Comparison of ENCODE assay signal across 8 cellular contexts in genomic region chrX:48476919-48477318, GRCh38. TPM values are rescaled to one million over a fixed set of nuclear protein-coding genes. Genes with fewer than 3 reads are reported as not detected.
DNase-seq lines count a peak whose midpoint lies in the region; ATAC-seq and TF ChIP-seq lines count a peak whose summit lies in the region.

No MANE protein-coding gene starts in this region.

- WGBS in heart right ventricle, 2 donors, result 64 to 73% methylated on average over 4 of the region's 4 CpGs
- WGBS in mesenchymal stem cell, result 51% methylated on average over 4 of the region's 4 CpGs

- H3K27me3 ChIP-seq in heart right ventricle (no peaks in the 10 kb centered on the region), mesenchymal stem cell (ENCODE audit: control insufficient read depth in 1 of 2, insufficient read depth in 1 of 2, low read length in 2 of 2) (no peaks in the 10 kb centered on the region), vagina (no peaks in the 10 kb centered on the region)

- DNase-seq in heart right ventricle, result no peak
- DNase-seq in Right ventricle myocardium superior, result no peak
- DNase-seq in mesenchymal stem cell, result no peak
- DNase-seq in vagina (ENCODE audit: extremely low spot score in 2 of 2), result no peak
- DNase-seq in NCI-H1694 treated with DMSO at 0.1 percent for 48 hours (lab: John Stamatoyannopoulos, UW), result no peak
- DNase-seq in UCSD-AML1 (lab: John Stamatoyannopoulos, UW; ENCODE audit: unreplicated experiment), result no peak

- peaks cover 0 to 15% (median 0%) of the 10 kb centered on the region in 9 donors for H3K4me1 ChIP-seq in heart right ventricle
- H3K4me1 ChIP-seq in mesenchymal stem cell (ENCODE audit: control insufficient read depth, insufficient read depth, low read depth, low read length), result peaks cover 24% of the 10 kb centered on the region
- peaks cover 8% of the 10 kb centered on the region for H3K4me1 ChIP-seq in vagina

- TF ChIP-seq CTCF in heart right ventricle (IDR thresholded peaks at IDR 0.05) (no peak), brain (conservative IDR thresholded peaks at IDR 0.05) (no peak), vagina (IDR thresholded peaks at IDR 0.05) (no peak)

- H3K4me3 ChIP-seq in heart right ventricle, result peak overlapping the region; percentile 28 to 86 (median 72)
- peak overlapping the region in 1 of 2 experiments; percentile 85 for H3K4me3 ChIP-seq in mesenchymal stem cell (ENCODE audit: insufficient read depth in 1 of 2, low read depth in 1 of 2, low read length in 2 of 2)
- H3K4me3 ChIP-seq in vagina, result peak overlapping the region; percentile 70

- peak overlapping the region; percentile 5 to 97 (median 92) for H3K27ac Mint-ChIP-seq in brain

- H3K4me1 Mint-ChIP-seq in brain, result peaks cover 30% of the 10 kb centered on the region

- H3K18ac ChIP-seq in mesenchymal stem cell (ENCODE audit: low read depth in 1 of 2, low read length in 2 of 2), result no peak overlapping the region

- H3K9me3 Mint-ChIP-seq in brain, result peaks cover 0 to 14% (median 0%) of the 10 kb centered on the region in 5 experiments

- no peak overlapping the region for H2BK120ac ChIP-seq in mesenchymal stem cell (ENCODE audit: low read depth, low read length)

- H2BK15ac ChIP-seq in mesenchymal stem cell (ENCODE audit: low read depth, poor library complexity, severe bottlenecking), result no peak overlapping the region

- H2AK5ac ChIP-seq in mesenchymal stem cell (ENCODE audit: low read length, severe bottlenecking), result no peak overlapping the region

- H3K27ac ChIP-seq in heart right ventricle, result peak overlapping the region in 4 of 10 donors; percentile 84 to 90 (median 86)
- no peak overlapping the region for H3K27ac ChIP-seq in mesenchymal stem cell (ENCODE audit: low read length, poor library complexity, severe bottlenecking)
- peak overlapping the region; percentile 80 for H3K27ac ChIP-seq in vagina

- H3K4me3 Mint-ChIP-seq in brain, result peak overlapping the region; percentile 84 to 92 (median 87)

- H2BK5ac ChIP-seq in mesenchymal stem cell (ENCODE audit: low read depth, low read length, poor library complexity, severe bottlenecking), result no peak overlapping the region

- H3K4me2 ChIP-seq in mesenchymal stem cell (ENCODE audit: low read length, poor library complexity, severe bottlenecking), result peak overlapping the region; percentile 66

- peak overlapping the region; percentile 93 for H3K9ac ChIP-seq in mesenchymal stem cell (ENCODE audit: low read length)

- H3K9me3 ChIP-seq in heart right ventricle (no peaks in the 10 kb centered on the region), mesenchymal stem cell (ENCODE audit: control insufficient read depth, low read length) (no peaks in the 10 kb centered on the region), vagina (no peaks in the 10 kb centered on the region)

- H4K8ac ChIP-seq in mesenchymal stem cell (ENCODE audit: low read length), result no peak overlapping the region

- no peak for TF ChIP-seq POLR2A in vagina (IDR thresholded peaks at IDR 0.05)

- H3K36me3 ChIP-seq in heart right ventricle (peaks cover 0 to 18% (median 0%) of the 10 kb centered on the region in 9 donors), mesenchymal stem cell (ENCODE audit: control insufficient read depth in 1 of 2, insufficient read depth in 2 of 2, low read depth in 1 of 2, low read length in 2 of 2) (peaks cover 18 to 25% of the 10 kb centered on the region in 2 experiments), vagina (no peaks in the 10 kb centered on the region)

- H3K4ac ChIP-seq in mesenchymal stem cell (ENCODE audit: low read depth in 1 of 2, low read length in 2 of 2), result no peak overlapping the region

- ATAC-seq in heart right ventricle (no peak), Right ventricle myocardium superior (ENCODE audit: poor library complexity) (no peak), HG03097 (IDR thresholded peaks at IDR 0.05; ENCODE audit: low FRiP score, unreplicated experiment) (no peak)

- H3K27me3 Mint-ChIP-seq in brain, result peaks cover 2% of the 10 kb centered on the region

- no peak overlapping the region for H2BK12ac ChIP-seq in mesenchymal stem cell (ENCODE audit: low read length in 2 of 2)

- peaks cover 5% of the 10 kb centered on the region for H3K79me1 ChIP-seq in mesenchymal stem cell (replicated peaks; ENCODE audit: low read length, poor library complexity, severe bottlenecking)

- peaks cover 26% of the 10 kb centered on the region for H3K36me3 Mint-ChIP-seq in brain

- peak overlapping the region; percentile 27 for H4K91ac ChIP-seq in mesenchymal stem cell (ENCODE audit: low read length)

- no peak overlapping the region for H3K14ac ChIP-seq in mesenchymal stem cell (ENCODE audit: low read length in 2 of 2)

- no peak overlapping the region for H3K23ac ChIP-seq in mesenchymal stem cell (ENCODE audit: low read length in 2 of 2)

- no peak overlapping the region for H2AFZ ChIP-seq in mesenchymal stem cell (ENCODE audit: low read depth, low read length)

- intact Hi-C loops in heart right ventricle (cut with DNase I), result no loop called here
- intact Hi-C loops in Right ventricle myocardium superior (cut with DNase I), result no loop called here
- intact Hi-C loops in vagina (cut with DNase I), result no loop called here

RNA-seq across cellular contexts. Expression of gene FTSJ1, which starts 0.9 kb away (rescaled TPM):
- 10 to 100 TPM; 11.6 to 22.8 (median 12.9) TPM for total RNA-seq in heart right ventricle
- polyA plus RNA-seq in heart right ventricle, result 10 to 100 TPM; 25.2 to 46.1 TPM
- total RNA-seq in Right ventricle myocardium superior, result 14.3 TPM
- 48.7 TPM for polyA plus RNA-seq in brain (ENCODE audit: insufficient read depth, low read depth, low replicate concordance)
- polyA plus RNA-seq in mesenchymal stem cell (2013, experiment 1 of 2), result 52.9 TPM
- polyA plus RNA-seq in mesenchymal stem cell (2013, experiment 2 of 2), result 53.1 TPM
- 31.7 TPM for total RNA-seq in vagina

RNA-seq across cellular contexts. Expression of gene SLC38A5, which starts 6.9 kb away (rescaled TPM):
- 1 to 10 TPM in 7 of 10 donors, under 1 TPM in 3; 0.64 to 5.3 (median 1.7) TPM for total RNA-seq in heart right ventricle
- polyA plus RNA-seq in heart right ventricle, result 10 to 100 TPM in 1 of 2 donors, 1 to 10 TPM in 1; 2.6 to 15.4 TPM
- total RNA-seq in Right ventricle myocardium superior, result 1.3 TPM
- 26.5 TPM for polyA plus RNA-seq in brain (ENCODE audit: insufficient read depth, low read depth, low replicate concordance)
- 12.1 TPM for polyA plus RNA-seq in mesenchymal stem cell (2013, experiment 1 of 2)
- 12.8 TPM for polyA plus RNA-seq in mesenchymal stem cell (2013, experiment 2 of 2)
- total RNA-seq in vagina, result 15.5 TPM

RNA-seq across cellular contexts. Expression of gene PORCN, which starts 31.9 kb away (rescaled TPM):
- total RNA-seq in heart right ventricle, result 10 to 100 TPM in 9 of 10 donors, 1 to 10 TPM in 1; 9.9 to 16.1 (median 13.0) TPM
- 10 to 100 TPM; 12.7 to 26.7 TPM for polyA plus RNA-seq in heart right ventricle
- total RNA-seq in Right ventricle myocardium superior, result 12.0 TPM
- 15.9 TPM for polyA plus RNA-seq in brain (ENCODE audit: insufficient read depth, low read depth, low replicate concordance)
- 12.1 TPM for polyA plus RNA-seq in mesenchymal stem cell (2013, experiment 1 of 2)
- polyA plus RNA-seq in mesenchymal stem cell (2013, experiment 2 of 2), result 12.5 TPM
- total RNA-seq in vagina, result 15.7 TPM

RNA-seq across cellular contexts. Expression of gene EBP, which starts 44.7 kb away (rescaled TPM):
- 10 to 100 TPM; 35.1 to 76.0 (median 54.2) TPM for total RNA-seq in heart right ventricle
- polyA plus RNA-seq in heart right ventricle, result 100 to 1,000 TPM in 1 of 2 donors, 10 to 100 TPM in 1; 96.9 to 128 TPM
- 47.2 TPM for total RNA-seq in Right ventricle myocardium superior
- 131 TPM for polyA plus RNA-seq in brain (ENCODE audit: insufficient read depth, low read depth, low replicate concordance)
- 98.9 TPM for polyA plus RNA-seq in mesenchymal stem cell (2013, experiment 1 of 2)
- polyA plus RNA-seq in mesenchymal stem cell (2013, experiment 2 of 2), result 97.3 TPM
- total RNA-seq in vagina, result 55.2 TPM
